ENCODE assay signal across 22 cellular contexts in the genomic region with DNA sequence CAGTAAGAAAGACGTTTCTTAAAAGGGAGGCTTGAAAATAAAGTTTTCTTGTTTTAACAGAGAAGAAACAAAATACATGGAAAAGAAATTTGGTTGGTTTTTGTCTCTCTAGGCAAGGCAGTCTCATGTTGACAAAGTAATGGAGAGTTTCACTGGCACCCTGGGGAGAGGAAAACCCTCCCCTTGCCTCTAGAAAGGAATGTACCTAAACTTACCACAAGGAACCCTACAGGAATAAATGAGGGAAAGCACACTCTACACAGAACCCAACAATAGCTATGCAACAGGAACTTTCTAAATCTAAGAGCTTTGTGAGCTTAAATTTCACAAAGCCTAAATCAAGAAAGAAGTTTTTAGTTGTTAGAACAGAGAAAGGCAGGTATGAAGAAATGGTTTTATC. TPM values are rescaled to one million over a fixed set of nuclear protein-coding genes. Genes with fewer than 3 reads are reported as not detected.
DNase-seq lines count a peak whose midpoint lies in the region; ATAC-seq and TF ChIP-seq lines count a peak whose summit lies in the region.
"Had no signal": no experiment of that assay in that cellular context is flagged by ENCODE, and none has a peak within 500 bp of the region (broad histone marks: within the 10 kb centered on the region; RNA-seq: fewer than 3 reads in every experiment).

No MANE protein-coding gene starts in this region.

- no peaks in the 10 kb centered on the region for H3K4me1 ChIP-seq in mammary epithelial cell (ENCODE audit: insufficient read depth, low read length)
- H3K4me1 ChIP-seq in iPS-20b (ENCODE audit: insufficient read depth, low read length), result peaks cover 48% of the 10 kb centered on the region
- H3K4me1 ChIP-seq: esophagus squamous epithelium had no signal

- H3K27me3 ChIP-seq in mammary epithelial cell (ENCODE audit: insufficient read depth, low read length) (no peaks in the 10 kb centered on the region), brain microvascular endothelial cell (replicated peaks) (no peaks in the 10 kb centered on the region), iPS-20b (ENCODE audit: insufficient read depth, low read length) (no peaks in the 10 kb centered on the region)
- H3K27me3 ChIP-seq: body of pancreas, esophagus squamous epithelium, pancreas, tibial nerve had no signal

- no peak for ATAC-seq in SK-N-SH treated with all-trans-retinoic acid at 6 μM for 48 hours
- ATAC-seq: body of pancreas had no signal

- H3K9me3 Mint-ChIP-seq in MCF 10A (ENCODE audit: unreplicated experiment), result peaks cover 7% of the 10 kb centered on the region

- H3K27ac Mint-ChIP-seq in MCF 10A (ENCODE audit: low read depth, unreplicated experiment), result peak overlapping the region; percentile 49
- H3K27ac Mint-ChIP-seq: CD14-positive monocyte had no signal

- peaks cover 6% of the 10 kb centered on the region for H3K79me2 ChIP-seq in mammary epithelial cell (ENCODE audit: insufficient read depth, low read length)

- H3K36me3 Mint-ChIP-seq in MCF 10A (ENCODE audit: insufficient read depth, unreplicated experiment), result peaks cover 6% of the 10 kb centered on the region
- H3K36me3 Mint-ChIP-seq: CD14-positive monocyte had no signal

- no peak overlapping the region for H3K9ac ChIP-seq in mammary epithelial cell (ENCODE audit: insufficient read depth, low read length)
- no peak overlapping the region for H3K9ac ChIP-seq in iPS-20b (ENCODE audit: low read depth, low read length)

- no TSS peak for BruUV-seq in MCF 10A (replicated peaks; lab: Mats Ljungman, UMichigan)
- no TSS peak for BruUV-seq in mammary epithelial cell (replicated peaks; lab: Mats Ljungman, UMichigan)

- no peaks in the 10 kb centered on the region for H3K27me3 Mint-ChIP-seq in MCF 10A (ENCODE audit: insufficient read depth, unreplicated experiment)

- H4K20me1 ChIP-seq in mammary epithelial cell (ENCODE audit: insufficient read depth, low read length), result no peaks in the 10 kb centered on the region

- dilution Hi-C loops in mammary epithelial cell (cut with HindIII; ENCODE audit: low sequenced_read_pairs), result no loop called here

- WGBS in mammary epithelial cell (ENCODE audit: low coverage, missing lambda C conversion rate), result 47% methylated on average over 1 of the region's 1 CpG

- H3K9me3 ChIP-seq in mammary epithelial cell (replicated peaks; ENCODE audit: insufficient read depth, low read length) (no peaks in the 10 kb centered on the region), iPS-20b (ENCODE audit: insufficient read depth, low read depth, low read length) (no peaks in the 10 kb centered on the region)
- H3K9me3 ChIP-seq: body of pancreas, esophagus squamous epithelium, pancreas, tibial nerve had no signal

- POLR2A ChIA-PET in MCF 10A (lab: Yijun Ruan, JAX), result interaction anchor here (0.5 to 1.0 kb wide), 2 partner anchors 16 to 98 kb away, joined by 3 read pairs; no protein-coding TSS in a partner anchor

- TF ChIP-seq CTCF in MCF 10A (IDR thresholded peaks at IDR 0.05; ENCODE audit: unreplicated experiment), result no peak
- no peak for TF ChIP-seq CTCF in mammary epithelial cell (conservative IDR thresholded peaks at IDR 0.05 in 1 of 2, IDR thresholded peaks at IDR 0.05 in 1 of 2; ENCODE audit: extremely low read depth in 1 of 2, insufficient read depth in 1 of 2, low read depth in 1 of 2, low read length in 2 of 2)
- TF ChIP-seq CTCF in brain microvascular endothelial cell (IDR thresholded peaks at IDR 0.05; ENCODE audit: low read depth, low read length, missing control alignments), result no peak

- CTCF ChIA-PET in MCF 10A (lab: Yijun Ruan, JAX) (no interaction called here), mammary epithelial cell (lab: Charles Lee; ENCODE audit: low non-redundant PET) (interaction anchor here (0.5 kb wide), 1 partner anchor 185 kb away, joined by 5 read pairs; no protein-coding TSS in a partner anchor)

- in situ Hi-C loops in mammary epithelial cell (cut with MboI; ENCODE audit: low sequenced_read_pairs in 2 of 2) (no loop called here), brain microvascular endothelial cell (cut with HindIII; ENCODE audit: low pct_ligation_motif_present, low sequenced_read_pairs) (no loop called here)

- H3K27ac ChIP-seq in mammary epithelial cell (ENCODE audit: insufficient read depth, low read depth, low read length) (no peak overlapping the region), brain microvascular endothelial cell (no peak overlapping the region), iPS-20b (ENCODE audit: low read length) (peak overlapping the region; percentile 50)
- H3K27ac ChIP-seq: body of pancreas, esophagus squamous epithelium, HL-60, pancreas, tibial nerve had no signal

- H3K4me3 Mint-ChIP-seq in MCF 10A (ENCODE audit: unreplicated experiment), result no peak overlapping the region
- H3K4me3 Mint-ChIP-seq: CD14-positive monocyte had no signal

- no peak overlapping the region for H3K4me2 ChIP-seq in mammary epithelial cell (ENCODE audit: insufficient read depth, low read depth, low read length)

- H3K4me3 ChIP-seq in mammary epithelial cell (replicated peaks in 1 of 3; ENCODE audit: insufficient read depth in 1 of 3, low read depth in 2 of 3, low read length in 3 of 3), result no peak overlapping the region
- H3K4me3 ChIP-seq in brain microvascular endothelial cell (ENCODE audit: low read depth, low read length), result no peak overlapping the region
- peak overlapping the region; percentile 36; the same call in 1 of the 2 replicates for H3K4me3 ChIP-seq in iPS-20b (ENCODE audit: low read length)
- H3K4me3 ChIP-seq: body of pancreas, esophagus squamous epithelium, pancreas, tibial nerve had no signal

- H2AFZ ChIP-seq in mammary epithelial cell (ENCODE audit: low read depth, low read length), result no peak overlapping the region

- intact Hi-C loops in MCF 10A (cut with micrococcal nuclease) (no loop called here), mammary epithelial cell (cut with micrococcal nuclease) (no loop called here)

- DNase-seq in MCF 10A (ENCODE audit: unreplicated experiment) (peak; percentile 37), mammary epithelial cell (no peak), brain microvascular endothelial cell (peak; percentile 32), occipital lobe (lab: John Stamatoyannopoulos, UW) (no peak), NCI-H345 treated with DMSO at 0.1 percent for 48 hours (lab: John Stamatoyannopoulos, UW; ENCODE audit: unreplicated experiment) (no peak), kidney glomerular epithelial cell (lab: John Stamatoyannopoulos, UW) (no peak)
- DNase-seq: activated CD4-positive, alpha-beta T cell treated with anti-CD3 and anti-CD28 coated beads for 1 hour; activated naive CD4-positive, alpha-beta T cell; body of pancreas; DMS79; esophagus squamous epithelium; glutamatergic neuron; NCI-H1417 treated with DMSO at 0.1 percent for 48 hours; NCI-H226; pancreas; SHP77 had no signal

- H3K4me1 Mint-ChIP-seq in MCF 10A (ENCODE audit: insufficient read depth, unreplicated experiment), result peaks cover 34% of the 10 kb centered on the region
- H3K4me1 Mint-ChIP-seq: CD14-positive monocyte had no signal

- H3K36me3 ChIP-seq in mammary epithelial cell (ENCODE audit: insufficient read depth, low read length) (no peaks in the 10 kb centered on the region), brain microvascular endothelial cell (replicated peaks) (no peaks in the 10 kb centered on the region), iPS-20b (ENCODE audit: insufficient read depth, low read depth, low read length) (no peaks in the 10 kb centered on the region)
- H3K36me3 ChIP-seq: esophagus squamous epithelium, pancreas, tibial nerve had no signal

TF ChIP-seq in SK-N-SH treated with all-trans-retinoic acid at 6 μM for 48 hours, 23 proteins besides CTCF, POLR2A, EP300 and RAD21 (continues in another document):
- TF ChIP-seq ZNF8 (CRISPR knock-in tag; IDR thresholded peaks at IDR 0.05) (no peak), ARNTL (CRISPR knock-in tag; IDR thresholded peaks at IDR 0.05; ENCODE audit: borderline replicate concordance, low read depth) (no peak), ZNF565 (CRISPR knock-in tag; conservative IDR thresholded peaks at IDR 0.05; ENCODE audit: low read depth) (no peak), ZFP3 (CRISPR knock-in tag; IDR thresholded peaks at IDR 0.05) (no peak), ISL1 (CRISPR knock-in tag; IDR thresholded peaks at IDR 0.05) (no peak), GLIS3 (CRISPR knock-in tag; IDR thresholded peaks at IDR 0.05) (no peak)
- TF ChIP-seq, protein P1, sequence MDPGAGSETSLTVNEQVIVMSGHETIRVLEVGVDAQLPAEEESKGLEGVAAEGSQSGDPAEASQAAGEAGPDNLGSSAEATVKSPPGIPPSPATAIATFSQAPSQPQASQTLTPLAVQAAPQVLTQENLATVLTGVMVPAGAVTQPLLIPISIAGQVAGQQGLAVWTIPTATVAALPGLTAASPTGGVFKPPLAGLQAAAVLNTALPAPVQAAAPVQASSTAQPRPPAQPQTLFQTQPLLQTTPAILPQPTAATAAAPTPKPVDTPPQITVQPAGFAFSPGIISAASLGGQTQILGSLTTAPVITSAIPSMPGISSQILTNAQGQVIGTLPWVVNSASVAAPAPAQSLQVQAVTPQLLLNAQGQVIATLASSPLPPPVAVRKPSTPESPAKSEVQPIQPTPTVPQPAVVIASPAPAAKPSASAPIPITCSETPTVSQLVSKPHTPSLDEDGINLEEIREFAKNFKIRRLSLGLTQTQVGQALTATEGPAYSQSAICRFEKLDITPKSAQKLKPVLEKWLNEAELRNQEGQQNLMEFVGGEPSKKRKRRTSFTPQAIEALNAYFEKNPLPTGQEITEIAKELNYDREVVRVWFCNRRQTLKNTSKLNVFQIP (CRISPR knock-in tag; IDR thresholded peaks at IDR 0.05; ENCODE audit: borderline replicate concordance, low read depth), result no peak

RNA-seq across cellular contexts. Expression of gene FIGN, which starts 37.0 kb away (rescaled TPM):
- 9.0 and 11.7 TPM in 2 replicates for total RNA-seq in MCF 10A (2022)
- total RNA-seq in mammary epithelial cell, result 10 to 100 TPM in 1 of 2 donors, 1 to 10 TPM in 1; 2.5 to 10.7 TPM
- 2.7 TPM for polyA plus RNA-seq in mammary epithelial cell
- 6.9 TPM for polyA minus RNA-seq in mammary epithelial cell
- total RNA-seq in occipital lobe, result 3.4 TPM
- total RNA-seq: T-helper 2 cell treated with Interferon-gamma antibody and Interleukin-4, amounts not matched to agents 100 ng/mL and 5 ng/mL, for 36 hours had no signal
- polyA plus RNA-seq: CD14-positive monocyte had no signal

Comparison
In these comparisons a context has a peak if more than half of its experiments do, and no peak if none do; other contexts are left out.
1. DNase-seq: peak in MCF 10A (single experiment) and brain microvascular endothelial cell (single experiment); none in mammary epithelial cell (single experiment), occipital lobe (single experiment), NCI-H345 treated with DMSO at 0.1 percent for 48 hours (single experiment) and kidney glomerular epithelial cell (single experiment).